In the genomic region with DNA sequence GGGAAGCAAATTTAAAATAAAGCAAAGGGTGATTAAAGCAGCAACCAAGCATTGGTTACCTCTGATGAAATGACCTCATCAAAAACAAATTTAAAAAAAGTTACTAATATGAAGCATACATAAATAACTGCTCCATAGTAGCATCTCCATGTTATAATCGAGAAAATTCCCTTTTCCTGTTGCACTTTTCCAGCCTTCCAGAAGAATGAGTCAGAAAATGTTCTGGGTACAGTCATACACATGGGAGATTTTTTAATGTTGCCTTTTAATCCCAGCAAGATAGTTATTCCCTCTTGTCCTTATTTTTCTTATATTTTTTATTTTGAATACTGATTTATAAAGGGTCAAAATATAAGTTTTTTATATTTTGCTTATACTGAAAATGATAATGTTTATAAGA, we compare ENCODE assay signal across 27 cellular contexts. TPM values are rescaled to one million over a fixed set of nuclear protein-coding genes. Genes with fewer than 3 reads are reported as not detected.
DNase-seq lines count a peak whose midpoint lies in the region; ATAC-seq, FAIRE-seq and TF ChIP-seq lines count a peak whose summit lies in the region.
"Had no signal": no experiment of that assay in that cellular context is flagged by ENCODE, and none has a peak within 500 bp of the region (broad histone marks: within the 10 kb centered on the region; RNA-seq: fewer than 3 reads in every experiment).

No MANE protein-coding gene starts in this region.

- no peaks in the 10 kb centered on the region for H4K20me1 ChIP-seq in astrocyte (ENCODE audit: insufficient read depth, low read length)

- ATAC-seq in HG02678 (IDR thresholded peaks at IDR 0.05; ENCODE audit: unreplicated experiment) (no peak), Right ventricle myocardium superior (ENCODE audit: poor library complexity) (no peak)
- ATAC-seq: activated T-cell treated with anti-CD3 and anti-CD28 coated beads, Interleukin-2, amount 50 U/mL, for 72 hours; left lobe of liver had no signal

- intact Hi-C loops in CD14-positive monocyte (cut with micrococcal nuclease), result no loop called here
- intact Hi-C loops in Right ventricle myocardium superior (cut with DNase I), result no loop called here

- DNase-seq in AG08395 (ENCODE audit: low spot score) (peak; percentile 41), HT1080 (ENCODE audit: low read depth) (peak; percentile 41), astrocyte (ENCODE audit: low read depth) (peak; percentile 43), hepatic stellate cell (ENCODE audit: low spot score) (peak; percentile 15), CD14-positive monocyte (ENCODE audit: low spot score) (no peak), Right ventricle myocardium superior (no peak)
- DNase-seq in stimulated activated CD4-positive, alpha-beta T cell treated with anti-CD3 and anti-CD28 coated beads, Interleukin-4, amount 100 ng/mL, for 24 hours, result no peak
- DNase-seq: activated CD4-positive, CD25-positive, alpha-beta regulatory T cell treated with anti-CD3 and anti-CD28 coated beads, Interleukin-2, amount 50 U/mL, for 72 hours; activated CD8-positive, alpha-beta memory T cell treated with anti-CD3 and anti-CD28 coated beads for 24 hours; activated T-cell treated with anti-CD3 and anti-CD28 coated beads, Interleukin-2, amount 50 U/mL, for 72 hours; DND-41; NCI-H1417 treated with DMSO at 0.1 percent for 48 hours; NCI-H2171; NCI-H69; small intestine; stimulated activated CD4-positive, alpha-beta T cell treated with anti-CD3 and anti-CD28 coated beads, Interleukin-4, amount 100 ng/mL, for 1 hour; substantia nigra had no signal

- H3K4me3 ChIP-seq in astrocyte (ENCODE audit: insufficient read depth, low read depth, low read length), result no peak overlapping the region
- H3K4me3 ChIP-seq: prostate gland, vagina had no signal

- H3K9me3 Mint-ChIP-seq in astrocyte (ENCODE audit: unreplicated experiment), result no peaks in the 10 kb centered on the region
- H3K9me3 Mint-ChIP-seq in CD14-positive monocyte, result peaks cover 0 to 5% (median 4%) of the 10 kb centered on the region in 7 donors
- H3K9me3 Mint-ChIP-seq: activated naive CD4-positive, alpha-beta T cell treated with anti-CD3 and anti-CD28 coated beads, Interleukin-2, amount 50 U/mL, for 24 hours; neural crest cell had no signal

- H3K27ac ChIP-seq in astrocyte (ENCODE audit: low read depth, low read length), result no peak overlapping the region
- H3K27ac ChIP-seq: prostate gland, vagina had no signal

- FAIRE-seq in astrocyte (lab: Jason Lieb, UNC), result peak; percentile 60
- FAIRE-seq: GM18507, small intestine had no signal

- no peak overlapping the region for H3K9ac ChIP-seq in astrocyte (ENCODE audit: low read length)

- H3K4me1 Mint-ChIP-seq in astrocyte (ENCODE audit: low read depth, unreplicated experiment) (peaks cover 15% of the 10 kb centered on the region), CD14-positive monocyte (no peaks in the 10 kb centered on the region)
- H3K4me1 Mint-ChIP-seq: activated naive CD4-positive, alpha-beta T cell treated with anti-CD3 and anti-CD28 coated beads, Interleukin-2, amount 50 U/mL, for 24 hours; neural crest cell had no signal

- no peaks in the 10 kb centered on the region for H3K79me2 ChIP-seq in astrocyte (ENCODE audit: insufficient read depth, low read length)

- H3K9me3 ChIP-seq in astrocyte (ENCODE audit: insufficient read depth, low read depth, low read length), result no peaks in the 10 kb centered on the region
- H3K9me3 ChIP-seq: prostate gland, vagina had no signal

- H2AFZ ChIP-seq in astrocyte (ENCODE audit: low read depth, low read length), result no peak overlapping the region

- H3K36me3 ChIP-seq in astrocyte (ENCODE audit: insufficient read depth, low read length), result no peaks in the 10 kb centered on the region
- H3K36me3 ChIP-seq: prostate gland, vagina had no signal

- H3K36me3 Mint-ChIP-seq in astrocyte (ENCODE audit: low read depth, unreplicated experiment) (no peaks in the 10 kb centered on the region), CD14-positive monocyte (no peaks in the 10 kb centered on the region)
- H3K36me3 Mint-ChIP-seq: activated naive CD4-positive, alpha-beta T cell treated with anti-CD3 and anti-CD28 coated beads, Interleukin-2, amount 50 U/mL, for 24 hours had no signal

- H3K4me3 Mint-ChIP-seq in astrocyte (ENCODE audit: unreplicated experiment) (no peak overlapping the region), CD14-positive monocyte (no peak overlapping the region)
- H3K4me3 Mint-ChIP-seq: activated naive CD4-positive, alpha-beta T cell treated with anti-CD3 and anti-CD28 coated beads, Interleukin-2, amount 50 U/mL, for 24 hours; activated T-cell treated with anti-CD3 and anti-CD28 coated beads, Interleukin-2, amount 50 U/mL, for 72 hours; neural crest cell had no signal

- peaks cover 8% of the 10 kb centered on the region for H3K4me1 ChIP-seq in astrocyte (ENCODE audit: insufficient read depth, low read length)
- H3K4me1 ChIP-seq: prostate gland, vagina had no signal

- no peaks in the 10 kb centered on the region for H3K27me3 ChIP-seq in astrocyte (ENCODE audit: insufficient read depth, low read length)
- H3K27me3 ChIP-seq: vagina had no signal

- TF ChIP-seq CTCF in astrocyte (IDR thresholded peaks at IDR 0.05; ENCODE audit: insufficient read depth, low read depth, low read length) (no peak), CD14-positive monocyte (IDR thresholded peaks at IDR 0.05) (no peak)

- H3K27ac Mint-ChIP-seq in astrocyte (ENCODE audit: unreplicated experiment) (no peak overlapping the region), CD14-positive monocyte (no peak overlapping the region)
- H3K27ac Mint-ChIP-seq: activated naive CD4-positive, alpha-beta T cell treated with anti-CD3 and anti-CD28 coated beads, Interleukin-2, amount 50 U/mL, for 24 hours; activated T-cell treated with anti-CD3 and anti-CD28 coated beads, Interleukin-2, amount 50 U/mL, for 72 hours had no signal

- no peak overlapping the region for H3K4me2 ChIP-seq in astrocyte (ENCODE audit: low read length)

- H3K27me3 Mint-ChIP-seq in astrocyte (ENCODE audit: low read depth, unreplicated experiment), result peaks cover 3% of the 10 kb centered on the region
- peaks cover 0 to 3% (median 2%) of the 10 kb centered on the region in 3 donors for H3K27me3 Mint-ChIP-seq in CD14-positive monocyte (ENCODE audit: low read depth in 3 of 3)

RNA-seq across cellular contexts. Expression of gene TMCO5A, which starts 2.6 kb away (rescaled TPM):
- total RNA-seq in HT1080 (2014; rRNA removed; shearing (Covaris generic)), result not detected in 2 replicates
- polyA plus RNA-seq in HT1080 (2015; cell fraction: cytosol; rRNA removed), result not detected in 2 replicates
- not detected in 2 replicates for polyA plus RNA-seq in HT1080 (2015; cell fraction: nucleus; rRNA removed)
- total RNA-seq in astrocyte (not detected in 2 replicates), Right ventricle myocardium superior (not detected)
- polyA plus RNA-seq in CD14-positive monocyte, result not detected
- total RNA-seq: activated T-cell treated with anti-CD3 and anti-CD28 coated beads, Interleukin-2, amount 50 U/mL, for 72 hours; glomerular endothelial cell; HT-29; left lobe of liver; neural crest cell; SK-MEL-5; vagina had no signal
- polyA plus RNA-seq: small intestine had no signal

Comparison
In these comparisons a context has a peak if more than half of its experiments do, and no peak if none do; other contexts are left out.
1. DNase-seq: peak in AG08395 (single experiment), HT1080 (single experiment), astrocyte (single experiment) and hepatic stellate cell (single experiment); none in CD14-positive monocyte (single experiment), Right ventricle myocardium superior (single experiment) and stimulated activated CD4-positive, alpha-beta T cell treated with anti-CD3 and anti-CD28 coated beads, Interleukin-4, amount 100 ng/mL, for 24 hours (single experiment).